8 cellular contexts compared by ENCODE assay signal in the genomic region with DNA sequence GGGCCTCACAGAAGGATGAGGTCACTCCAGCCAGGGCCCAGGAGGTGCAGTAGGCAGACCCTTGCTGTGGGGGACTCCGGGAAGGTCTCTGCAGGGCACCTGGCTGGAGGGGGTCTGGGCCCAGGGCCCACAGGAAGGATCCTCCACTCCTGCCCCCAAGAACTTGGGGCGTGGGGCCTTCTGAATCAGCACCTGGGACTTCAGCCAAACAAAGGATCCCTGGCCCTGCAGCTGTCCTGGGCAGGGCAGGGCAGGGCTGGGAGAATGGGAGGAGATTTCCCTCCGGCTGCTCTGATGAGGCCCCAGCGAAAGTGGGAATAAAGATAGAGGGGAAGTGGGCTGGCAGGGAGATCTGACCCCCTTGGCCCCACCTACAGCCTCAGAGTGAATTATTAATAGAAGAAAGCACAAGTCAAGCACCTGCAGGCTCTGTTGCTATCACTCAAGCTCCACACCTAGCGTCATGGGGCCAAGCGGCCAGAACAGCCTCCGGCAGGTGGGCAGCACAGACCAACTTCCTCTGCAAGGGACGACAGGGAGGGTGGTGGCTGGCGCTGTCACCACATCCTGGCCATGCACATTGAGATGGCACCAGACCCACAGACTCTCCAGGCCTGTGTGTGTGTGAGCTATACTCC.
DNase-seq lines count a peak whose midpoint lies in the region; ATAC-seq and TF ChIP-seq lines count a peak whose summit lies in the region.

No MANE protein-coding gene starts in this region.

- H3K36me3 ChIP-seq in transverse colon, result no peaks in the 10 kb centered on the region

- H3K4me3 Mint-ChIP-seq in activated CD4-positive, alpha-beta T cell treated with anti-CD3 and anti-CD28 coated beads, Interleukin-2, amount 10 ng/mL, durations not matched to agents 7 days and 5 days, result no peak overlapping the region

- POLR2A ChIA-PET in activated CD4-positive, alpha-beta T cell treated with anti-CD3 and anti-CD28 coated beads, Interleukin-2, amount 10 ng/mL, durations not matched to agents 7 days and 5 days (lab: Charles Lee), result no interaction called here

- TF ChIP-seq EP300 in transverse colon (IDR thresholded peaks at IDR 0.05; ENCODE audit: low read depth), result no peak

- DNase-seq in activated CD4-positive, alpha-beta T cell treated with anti-CD3 and anti-CD28 coated beads, Interleukin-2, amount 10 ng/mL, durations not matched to agents 7 days and 5 days, result peak; percentile 26
- no peak for DNase-seq in activated CD4-positive, alpha-beta T cell treated with anti-CD3 and anti-CD28 coated beads for 4 hours
- DNase-seq in activated effector memory CD4-positive, alpha-beta T cell treated with Interleukin-2 at 50 U/mL for 16 hours, result peak; percentile 15
- peak; percentile 45 for DNase-seq in kidney tubule cell (ENCODE audit: low spot score)
- peak; percentile 70 for DNase-seq in transverse colon
- DNase-seq in HUDEP-2 (lab: John Stamatoyannopoulos, UW; ENCODE audit: unreplicated experiment in 76 of 76), result no peak
- no peak for DNase-seq in NCI-H69 (lab: John Stamatoyannopoulos, UW)

- CTCF ChIA-PET in activated CD4-positive, alpha-beta T cell treated with anti-CD3 and anti-CD28 coated beads, Interleukin-2, amount 10 ng/mL, durations not matched to agents 7 days and 5 days (lab: Charles Lee), result interaction anchor here (0.8 to 1.6 kb wide), 6 partner anchors 11 to 269 kb away, joined by 3 to 6 read pairs (median 4); no protein-coding TSS in a partner anchor

- peak overlapping the region; percentile 71 for H3K27ac Mint-ChIP-seq in activated CD4-positive, alpha-beta T cell treated with anti-CD3 and anti-CD28 coated beads, Interleukin-2, amount 10 ng/mL, durations not matched to agents 7 days and 5 days

- intact Hi-C loops in transverse colon (cut with DNase I; ENCODE audit: low total_unique reads), result no loop called here

- TF ChIP-seq POLR2A in transverse colon (IDR thresholded peaks at IDR 0.05), result no peak

- H3K4me1 Mint-ChIP-seq in activated CD4-positive, alpha-beta T cell treated with anti-CD3 and anti-CD28 coated beads, Interleukin-2, amount 10 ng/mL, durations not matched to agents 7 days and 5 days, result peaks cover 47% of the 10 kb centered on the region

- H3K27ac ChIP-seq in transverse colon, result peak overlapping the region; percentile 7 to 66 (median 56)

- TF ChIP-seq CTCF in transverse colon (IDR thresholded peaks at IDR 0.05), result no peak

- H3K9me3 Mint-ChIP-seq in activated CD4-positive, alpha-beta T cell treated with anti-CD3 and anti-CD28 coated beads, Interleukin-2, amount 10 ng/mL, durations not matched to agents 7 days and 5 days, result no peaks in the 10 kb centered on the region

- WGBS in transverse colon (ENCODE audit: low coverage in 1 of 2), 2 donors, result 25% methylated on average over 9 of the region's 9 CpGs; no CpG with 5 or more reads in 1 of the 2 donors

- H3K4me3 ChIP-seq in transverse colon, result no peak overlapping the region

- H3K27me3 ChIP-seq in transverse colon, result no peaks in the 10 kb centered on the region

- peaks cover 17 to 38% (median 18%) of the 10 kb centered on the region in 4 donors for H3K4me1 ChIP-seq in transverse colon

- H3K27me3 Mint-ChIP-seq in activated CD4-positive, alpha-beta T cell treated with anti-CD3 and anti-CD28 coated beads, Interleukin-2, amount 10 ng/mL, durations not matched to agents 7 days and 5 days, result no peaks in the 10 kb centered on the region

- H3K36me3 Mint-ChIP-seq in activated CD4-positive, alpha-beta T cell treated with anti-CD3 and anti-CD28 coated beads, Interleukin-2, amount 10 ng/mL, durations not matched to agents 7 days and 5 days (ENCODE audit: low read depth), result peaks cover 7% of the 10 kb centered on the region

- ATAC-seq in HG03045 (IDR thresholded peaks at IDR 0.05; ENCODE audit: unreplicated experiment), result no peak

- in situ Hi-C loops in transverse colon (cut with MboI; ENCODE audit: low pct_ligation_motif_present in 1 of 4, low pct_unique_long_range_greater_than_20kb in 1 of 4, low sequenced_read_pairs in 3 of 4), result no loop called here

- H3K9me3 ChIP-seq in transverse colon, result no peaks in the 10 kb centered on the region

Comparison
In these comparisons a context has a peak if more than half of its experiments do, and no peak if none do; other contexts are left out.
1. DNase-seq: peak in activated CD4-positive, alpha-beta T cell treated with anti-CD3 and anti-CD28 coated beads, Interleukin-2, amount 10 ng/mL, durations not matched to agents 7 days and 5 days (single experiment), activated effector memory CD4-positive, alpha-beta T cell treated with Interleukin-2 at 50 U/mL for 16 hours (single experiment), kidney tubule cell (single experiment) and transverse colon (single experiment); none in activated CD4-positive, alpha-beta T cell treated with anti-CD3 and anti-CD28 coated beads for 4 hours (0 of 2), HUDEP-2 (0 of 76) and NCI-H69 (single experiment).